21 cellular contexts compared by ENCODE assay signal in genomic region chr18:79744625-79745024, GRCh38. TPM values are rescaled to one million over a fixed set of nuclear protein-coding genes. Genes with fewer than 3 reads are reported as not detected.
DNase-seq lines count a peak whose midpoint lies in the region; ATAC-seq and TF ChIP-seq lines count a peak whose summit lies in the region.
"Had no signal": no experiment of that assay in that cellular context is flagged by ENCODE, and none has a peak within 500 bp of the region (broad histone marks: within the 10 kb centered on the region; RNA-seq: fewer than 3 reads in every experiment).

No MANE protein-coding gene starts in this region.

- H3K79me1 ChIP-seq in neuronal stem cell (ENCODE audit: low read depth, low read length) = peaks cover 1% of the 10 kb centered on the region

- H3K14ac ChIP-seq in neuronal stem cell (ENCODE audit: low read length) = no peak overlapping the region

- CTCF ChIA-PET in PC-3 (lab: Charles Lee) = no interaction called here

- peaks cover 8% of the 10 kb centered on the region for H3K4me1 Mint-ChIP-seq in activated T-helper 17 cell treated with anti-CD3 and anti-CD28 coated beads, Interleukin-2, amount 50 U/mL, for 72 hours

- intact Hi-C loops in PC-3 (cut with micrococcal nuclease) = no loop called here

- no peak overlapping the region for H3K4ac ChIP-seq in neuronal stem cell (ENCODE audit: low read length)

- H3K27me3 ChIP-seq in neuronal stem cell (ENCODE audit: control insufficient read depth in 3 of 3, insufficient read depth in 3 of 3, low read depth in 1 of 3, low read length in 3 of 3) = no peaks in the 10 kb centered on the region
- no peaks in the 10 kb centered on the region for H3K27me3 ChIP-seq in PC-3 (ENCODE audit: low read length)

- H3K27ac Mint-ChIP-seq in activated T-helper 17 cell treated with anti-CD3 and anti-CD28 coated beads, Interleukin-2, amount 50 U/mL, for 72 hours = peak overlapping the region; percentile 6

- no peaks in the 10 kb centered on the region for H3K79me2 ChIP-seq in PC-3 (ENCODE audit: low read length)

- H3K4me3 ChIP-seq in neuronal stem cell (ENCODE audit: low read length in 2 of 2) = no peak overlapping the region
- H3K4me3 ChIP-seq in PC-3 (ENCODE audit: low read length) = no peak overlapping the region

- H3K9me3 ChIP-seq in neuronal stem cell (replicated peaks in 1 of 2; ENCODE audit: control insufficient read depth in 2 of 2, insufficient read depth in 1 of 2, low read depth in 1 of 2, low read length in 2 of 2) = no peaks in the 10 kb centered on the region
- no peaks in the 10 kb centered on the region for H3K9me3 ChIP-seq in PC-3 (ENCODE audit: low read length)

- no peak overlapping the region for H4K91ac ChIP-seq in neuronal stem cell (ENCODE audit: low read depth, low read length, poor library complexity)

- no peak for TF ChIP-seq CTCF in PC-3 (conservative IDR thresholded peaks at IDR 0.05; ENCODE audit: low read depth, low read length)

- ATAC-seq in activated T-helper 17 cell treated with anti-CD3 and anti-CD28 coated beads, Interleukin-2, amount 50 U/mL, for 72 hours (replicated peaks) = no peak
- ATAC-seq in HG03039 (IDR thresholded peaks at IDR 0.05; ENCODE audit: unreplicated experiment) (no peak), PC-3 (no peak)

- WGBS in neuronal stem cell (ENCODE audit: extremely low coverage in 2 of 2, insufficient read length in 2 of 2, insufficient replicate concordance in 1 of 2), 2 donors = no CpG with 5 or more reads among the region's 14 CpGs

- H2AK5ac ChIP-seq in neuronal stem cell (ENCODE audit: low read depth, low read length) = no peak overlapping the region

- H3K9ac ChIP-seq in neuronal stem cell (ENCODE audit: low read depth, low read length, poor library complexity) (no peak overlapping the region), PC-3 (ENCODE audit: low read length) (no peak overlapping the region)

- H3K27ac ChIP-seq in neuronal stem cell (replicated peaks; ENCODE audit: low read length) = no peak overlapping the region
- no peak overlapping the region for H3K27ac ChIP-seq in PC-3 (ENCODE audit: low read length)

- POLR2A ChIA-PET in PC-3 (lab: Charles Lee; ENCODE audit: unreplicated experiment) = no interaction called here

- no peak overlapping the region for H2BK5ac ChIP-seq in neuronal stem cell (ENCODE audit: low read length)

- no peak overlapping the region for H3K4me2 ChIP-seq in neuronal stem cell (ENCODE audit: insufficient read depth, low read length, poor library complexity, severe bottlenecking)
- H3K4me2 ChIP-seq in PC-3 (ENCODE audit: low read length) = no peak overlapping the region

- no peak overlapping the region for H4K8ac ChIP-seq in neuronal stem cell (ENCODE audit: low read depth, low read length)

- peak; percentile 28 for DNase-seq in activated effector memory CD4-positive, alpha-beta T cell treated with anti-CD3 and anti-CD28 coated beads, Interleukin-2, amount 50 U/mL, for 16 hours
- DNase-seq in activated effector memory CD4-positive, alpha-beta T cell treated with Interleukin-2 at 50 U/mL for 16 hours = no peak
- DNase-seq in neuronal stem cell (ENCODE audit: low spot score) (no peak), PC-3 (no peak), NCI-H82 (lab: John Stamatoyannopoulos, UW) (no peak)
- DNase-seq: 8988T, DMS79, Karpas-422, MV-4-11, NCI-H1105 treated with DMSO at 0.1 percent for 48 hours, NCI-H2081, NCI-H2171, NCI-H345, NCI-H524 treated with DMSO at 0.1 percent for 48 hours, OCI-M1, Right ventricle myocardium superior had no signal

- H3K36me3 ChIP-seq in neuronal stem cell (replicated peaks in 1 of 2; ENCODE audit: control insufficient read depth in 2 of 2, insufficient read depth in 2 of 2, low read length in 2 of 2) (peaks cover 11 to 55% of the 10 kb centered on the region in 2 donors), PC-3 (ENCODE audit: low read depth, low read length) (peaks cover 7% of the 10 kb centered on the region; the same call in 1 of the 2 replicates)

- peaks cover 81% of the 10 kb centered on the region for H3K36me3 Mint-ChIP-seq in activated T-helper 17 cell treated with anti-CD3 and anti-CD28 coated beads, Interleukin-2, amount 50 U/mL, for 72 hours (ENCODE audit: low read depth)

- no peaks in the 10 kb centered on the region for H3F3A ChIP-seq in PC-3 (ENCODE audit: low read length, unreplicated experiment)

- no peaks in the 10 kb centered on the region for H4K20me1 ChIP-seq in PC-3 (ENCODE audit: low read length)

- no TSS peak for BruUV-seq in PC-3 (replicated peaks; lab: Mats Ljungman, UMichigan)

- H2AFZ ChIP-seq in neuronal stem cell (ENCODE audit: low read length) = no peak overlapping the region
- no peak overlapping the region for H2AFZ ChIP-seq in PC-3 (ENCODE audit: low read length)

- H3K9me2 ChIP-seq in PC-3 (replicated peaks; ENCODE audit: low read length) = no peaks in the 10 kb centered on the region

- H3K9me3 Mint-ChIP-seq in activated T-helper 17 cell treated with anti-CD3 and anti-CD28 coated beads, Interleukin-2, amount 50 U/mL, for 72 hours = peaks cover 6% of the 10 kb centered on the region

- H3K23ac ChIP-seq in neuronal stem cell (ENCODE audit: low read depth, low read length, poor library complexity) = no peak overlapping the region

- no peak overlapping the region for H2BK15ac ChIP-seq in neuronal stem cell (ENCODE audit: low read length)

- peak overlapping the region; percentile 31 for H3K18ac ChIP-seq in neuronal stem cell (ENCODE audit: low read length)

- H3K4me1 ChIP-seq in neuronal stem cell (ENCODE audit: control insufficient read depth in 2 of 2, insufficient read depth in 1 of 2, low read depth in 1 of 2, low read length in 2 of 2) (no peaks in the 10 kb centered on the region), PC-3 (ENCODE audit: insufficient read depth, low read length) (no peaks in the 10 kb centered on the region)

- no peak overlapping the region for H3K4me3 Mint-ChIP-seq in activated T-helper 17 cell treated with anti-CD3 and anti-CD28 coated beads, Interleukin-2, amount 50 U/mL, for 72 hours

- H3K27me3 Mint-ChIP-seq in activated T-helper 17 cell treated with anti-CD3 and anti-CD28 coated beads, Interleukin-2, amount 50 U/mL, for 72 hours = no peaks in the 10 kb centered on the region

- H2BK12ac ChIP-seq in neuronal stem cell (ENCODE audit: low read length) = no peak overlapping the region

- H2BK120ac ChIP-seq in neuronal stem cell (ENCODE audit: low read depth, low read length) = no peak overlapping the region

RNA-seq across cellular contexts. Expression of gene KCNG2, which starts 53.1 kb away (rescaled TPM):
- total RNA-seq in activated T-helper 17 cell treated with anti-CD3 and anti-CD28 coated beads, Interleukin-2, amount 50 U/mL, for 72 hours = not detected
- 0.29 TPM for polyA plus RNA-seq in neuronal stem cell (2013, experiment 1 of 2)
- 0.29 TPM for polyA plus RNA-seq in neuronal stem cell (2013, experiment 2 of 2)
- total RNA-seq in PC-3 (2014; rRNA removed) = not detected in 2 replicates
- total RNA-seq: H4, M059J, Right ventricle myocardium superior, SK-MEL-5 had no signal
